In genomic region chr9:106693546-106693945, GRCh38 we compare ENCODE assay signal across 31 cellular contexts.
"Had no signal": no experiment of that assay in that cellular context is flagged by ENCODE, and none has a peak within 500 bp of the region (broad histone marks: within the 10 kb centered on the region; RNA-seq: fewer than 3 reads in every experiment).

No MANE protein-coding gene starts in this region.

- DNase-seq: activated CD4-positive, alpha-beta memory T cell treated with anti-CD3 and anti-CD28 coated beads, Interleukin-2, amount 10 ng/mL, durations not matched to agents 7 days and 5 days; activated CD4-positive, alpha-beta T cell treated with anti-CD3 and anti-CD28 coated beads for 1 hour; activated CD4-positive, alpha-beta T cell treated with anti-CD3 and anti-CD28 coated beads, Interleukin-2, amount 10 ng/mL, durations not matched to agents 7 days and 5 days; activated CD8-positive, alpha-beta memory T cell treated with anti-CD3 and anti-CD28 coated beads, Interleukin-2, amount 50 U/mL, for 48 hours; activated gamma-delta T cell; activated naive CD4-positive, alpha-beta T cell treated with anti-CD3 and anti-CD28 coated beads, Interleukin-2, amount 10 ng/mL, durations not matched to agents 7 days and 5 days; activated naive CD8-positive, alpha-beta T cell treated with anti-CD3 and anti-CD28 coated beads, Interleukin-2, amount 10 ng/mL, durations not matched to agents 7 days and 5 days; activated T-cell treated with anti-CD3 and anti-CD28 coated beads, Interleukin-2, amount 50 U/mL, for 24 hours; brain microvascular endothelial cell; effector CD4-positive, alpha-beta T cell; left ventricle myocardium inferior; mucosa of descending colon; ovary; retina; small intestine; stimulated activated CD4-positive, alpha-beta T cell treated with anti-CD3 and anti-CD28 coated beads, Interleukin-4, amount 100 ng/mL, for 24 hours; T1000; uterus had no signal

- H3K27ac Mint-ChIP-seq: activated CD4-positive, alpha-beta memory T cell treated with anti-CD3 and anti-CD28 coated beads, Interleukin-2, amount 10 ng/mL, durations not matched to agents 7 days and 5 days; activated CD4-positive, alpha-beta T cell treated with anti-CD3 and anti-CD28 coated beads, Interleukin-2, amount 10 ng/mL, durations not matched to agents 7 days and 5 days; activated naive CD4-positive, alpha-beta T cell treated with anti-CD3 and anti-CD28 coated beads, Interleukin-2, amount 10 ng/mL, durations not matched to agents 7 days and 5 days; activated naive CD8-positive, alpha-beta T cell treated with anti-CD3 and anti-CD28 coated beads, Interleukin-2, amount 10 ng/mL, durations not matched to agents 7 days and 5 days; activated T-cell treated with anti-CD3 and anti-CD28 coated beads, Interleukin-2, amount 50 U/mL, for 24 hours; dendritic cell treated with granulocyte-macrophage colony-stimulating factor and Interleukin-4, amounts not matched to agents 40 ng/mL and 50 ng/mL, for 4 days; nephron; progenitor cell of endocrine pancreas; stimulated activated effector memory CD8-positive, alpha-beta T cell treated with anti-CD3 and anti-CD28 coated beads, Interleukin-12 subunit alpha, Interleukin-12 subunit beta, amount 100 ng/mL, for 72 hours; stimulated activated naive CD8-positive, alpha-beta T cell treated with anti-CD3 and anti-CD28 coated beads, Interleukin-15, Interleukin-2, amounts not matched to agents 100 ng/mL and 50 ng/mL, for 24 hours; type B pancreatic cell had no signal

- H3K27me3 ChIP-seq: ascending aorta, brain microvascular endothelial cell, esophagus muscularis mucosa, foreskin keratinocyte, neutrophil, ovary, uterus had no signal

- FAIRE-seq: islet of Langerhans, small intestine had no signal

- H3K36me3 Mint-ChIP-seq: activated naive CD4-positive, alpha-beta T cell treated with anti-CD3 and anti-CD28 coated beads, Interleukin-2, amount 10 ng/mL, durations not matched to agents 7 days and 5 days; activated naive CD8-positive, alpha-beta T cell treated with anti-CD3 and anti-CD28 coated beads, Interleukin-2, amount 10 ng/mL, durations not matched to agents 7 days and 5 days; stimulated activated effector memory CD8-positive, alpha-beta T cell treated with anti-CD3 and anti-CD28 coated beads, Interleukin-12 subunit alpha, Interleukin-12 subunit beta, amount 100 ng/mL, for 72 hours had no signal

- H3K27me3 Mint-ChIP-seq: activated CD4-positive, alpha-beta memory T cell treated with anti-CD3 and anti-CD28 coated beads, Interleukin-2, amount 10 ng/mL, durations not matched to agents 7 days and 5 days; activated CD4-positive, alpha-beta T cell treated with anti-CD3 and anti-CD28 coated beads, Interleukin-2, amount 10 ng/mL, durations not matched to agents 7 days and 5 days; activated naive CD4-positive, alpha-beta T cell treated with anti-CD3 and anti-CD28 coated beads, Interleukin-2, amount 10 ng/mL, durations not matched to agents 7 days and 5 days; activated naive CD8-positive, alpha-beta T cell treated with anti-CD3 and anti-CD28 coated beads, Interleukin-2, amount 10 ng/mL, durations not matched to agents 7 days and 5 days; activated T-cell treated with anti-CD3 and anti-CD28 coated beads, Interleukin-2, amount 50 U/mL, for 24 hours; dendritic cell treated with granulocyte-macrophage colony-stimulating factor and Interleukin-4, amounts not matched to agents 40 ng/mL and 50 ng/mL, for 4 days; progenitor cell of endocrine pancreas; stimulated activated naive CD8-positive, alpha-beta T cell treated with anti-CD3 and anti-CD28 coated beads, Interleukin-15, Interleukin-2, amounts not matched to agents 100 ng/mL and 50 ng/mL, for 24 hours; type B pancreatic cell had no signal

- H3K4me1 Mint-ChIP-seq: activated CD4-positive, alpha-beta memory T cell treated with anti-CD3 and anti-CD28 coated beads, Interleukin-2, amount 10 ng/mL, durations not matched to agents 7 days and 5 days; activated CD4-positive, alpha-beta T cell treated with anti-CD3 and anti-CD28 coated beads, Interleukin-2, amount 10 ng/mL, durations not matched to agents 7 days and 5 days; activated naive CD4-positive, alpha-beta T cell treated with anti-CD3 and anti-CD28 coated beads, Interleukin-2, amount 10 ng/mL, durations not matched to agents 7 days and 5 days; activated naive CD8-positive, alpha-beta T cell treated with anti-CD3 and anti-CD28 coated beads, Interleukin-2, amount 10 ng/mL, durations not matched to agents 7 days and 5 days; stimulated activated effector memory CD8-positive, alpha-beta T cell treated with anti-CD3 and anti-CD28 coated beads, Interleukin-12 subunit alpha, Interleukin-12 subunit beta, amount 100 ng/mL, for 72 hours had no signal

- H3K9me3 ChIP-seq: ascending aorta, esophagus muscularis mucosa, left ventricle myocardium inferior, mucosa of descending colon, neutrophil, ovary, thoracic aorta, uterus had no signal

- H3K36me3 ChIP-seq: ascending aorta, brain microvascular endothelial cell, esophagus muscularis mucosa, left ventricle myocardium inferior, neutrophil, ovary, thoracic aorta, uterus had no signal

- H3K4me1 ChIP-seq: foreskin keratinocyte, uterus had no signal

- H3K4me3 ChIP-seq: ascending aorta, esophagus muscularis mucosa, left ventricle myocardium inferior, lung, mucosa of descending colon, ovary, thoracic aorta, uterus had no signal

- H3K4me3 Mint-ChIP-seq: activated CD4-positive, alpha-beta memory T cell treated with anti-CD3 and anti-CD28 coated beads, Interleukin-2, amount 10 ng/mL, durations not matched to agents 7 days and 5 days; activated CD4-positive, alpha-beta T cell treated with anti-CD3 and anti-CD28 coated beads, Interleukin-2, amount 10 ng/mL, durations not matched to agents 7 days and 5 days; activated naive CD4-positive, alpha-beta T cell treated with anti-CD3 and anti-CD28 coated beads, Interleukin-2, amount 10 ng/mL, durations not matched to agents 7 days and 5 days; activated naive CD8-positive, alpha-beta T cell treated with anti-CD3 and anti-CD28 coated beads, Interleukin-2, amount 10 ng/mL, durations not matched to agents 7 days and 5 days; activated T-cell treated with anti-CD3 and anti-CD28 coated beads, Interleukin-2, amount 50 U/mL, for 24 hours; dendritic cell treated with granulocyte-macrophage colony-stimulating factor and Interleukin-4, amounts not matched to agents 40 ng/mL and 50 ng/mL, for 4 days; nephron; stimulated activated effector memory CD8-positive, alpha-beta T cell treated with anti-CD3 and anti-CD28 coated beads, Interleukin-12 subunit alpha, Interleukin-12 subunit beta, amount 100 ng/mL, for 72 hours; stimulated activated naive CD8-positive, alpha-beta T cell treated with anti-CD3 and anti-CD28 coated beads, Interleukin-15, Interleukin-2, amounts not matched to agents 100 ng/mL and 50 ng/mL, for 24 hours; type B pancreatic cell had no signal

- H3K9me3 Mint-ChIP-seq: activated CD4-positive, alpha-beta T cell treated with anti-CD3 and anti-CD28 coated beads, Interleukin-2, amount 10 ng/mL, durations not matched to agents 7 days and 5 days; activated T-cell treated with anti-CD3 and anti-CD28 coated beads, Interleukin-2, amount 50 U/mL, for 24 hours; dendritic cell treated with granulocyte-macrophage colony-stimulating factor and Interleukin-4, amounts not matched to agents 40 ng/mL and 50 ng/mL, for 4 days; nephron had no signal
